In the genomic region with DNA sequence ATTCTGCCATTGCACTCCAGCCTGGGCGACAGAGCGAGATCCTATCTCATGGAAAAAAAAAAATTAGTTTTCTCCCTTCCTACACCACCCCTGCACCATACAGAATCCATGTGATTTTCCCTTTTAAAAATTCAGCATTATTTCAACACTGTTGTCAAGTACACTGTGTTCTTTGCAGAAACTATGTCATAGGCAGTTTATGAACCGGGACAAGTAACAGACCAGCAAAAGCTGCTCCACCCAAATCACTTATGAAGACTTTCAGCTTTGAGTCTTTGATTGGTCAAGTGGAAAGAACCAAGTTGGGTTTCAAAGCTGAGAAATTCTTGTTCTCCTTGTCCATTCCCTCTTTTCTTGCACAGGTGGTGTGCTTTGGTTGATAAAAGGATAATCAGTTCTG, we compare ENCODE assay signal across 17 cellular contexts.
DNase-seq lines count a peak whose midpoint lies in the region; ATAC-seq, FAIRE-seq and TF ChIP-seq lines count a peak whose summit lies in the region.
"Had no signal": no experiment of that assay in that cellular context is flagged by ENCODE, and none has a peak within 500 bp of the region (broad histone marks: within the 10 kb centered on the region; RNA-seq: fewer than 3 reads in every experiment).

No MANE protein-coding gene starts in this region.

- H3K36me3 ChIP-seq in bronchial epithelial cell (ENCODE audit: control insufficient read depth, insufficient read depth, low read length): no peaks in the 10 kb centered on the region
- no peaks in the 10 kb centered on the region for H3K36me3 ChIP-seq in hepatocyte (replicated peaks; ENCODE audit: insufficient read depth, low read depth)
- no peaks in the 10 kb centered on the region for H3K36me3 ChIP-seq in suprapubic skin
- no peaks in the 10 kb centered on the region for H3K36me3 ChIP-seq in trophoblast cell (ENCODE audit: control insufficient read depth in 1 of 2, insufficient read depth in 2 of 2, low read length in 2 of 2)
- H3K36me3 ChIP-seq: neutrophil, WERI-Rb-1 had no signal

- H2BK120ac ChIP-seq in trophoblast cell (ENCODE audit: insufficient read depth, low read length, poor library complexity): no peak overlapping the region

- H3K18ac ChIP-seq in trophoblast cell (ENCODE audit: low read length): no peak overlapping the region

- H4K12ac ChIP-seq in trophoblast cell (ENCODE audit: low read depth, low read length): no peak overlapping the region

- ATAC-seq in Right ventricle myocardium inferior: peak; percentile 63
- ATAC-seq: mucosa of descending colon, SK-N-SH treated with all-trans-retinoic acid at 6 μM for 48 hours had no signal

- H3K79me1 ChIP-seq in trophoblast cell (ENCODE audit: low read length): no peaks in the 10 kb centered on the region

- H3K14ac ChIP-seq in trophoblast cell (ENCODE audit: low read length): no peak overlapping the region

- DNase-seq in Right ventricle myocardium inferior (ENCODE audit: missing footprints) (no peak), cardiac septum (ENCODE audit: low spot score) (no peak), bronchial epithelial cell (ENCODE audit: low read depth) (no peak), hepatocyte (ENCODE audit: low spot score) (no peak), suprapubic skin (ENCODE audit: low spot score in 2 of 2) (no peak), trophoblast cell (no peak), NCI-H2227 treated with DMSO at 0.1 percent for 48 hours (lab: John Stamatoyannopoulos, UW) (no peak)
- no peak for DNase-seq in activated CD8-positive, alpha-beta memory T cell treated with anti-CD3 and anti-CD28 coated beads for 24 hours
- DNase-seq: activated T-cell treated with anti-CD3 and anti-CD28 coated beads, Interleukin-2, amount 50 U/mL, for 4 hours; CD4-positive, CD25-positive, alpha-beta regulatory T cell; glutamatergic neuron; mucosa of descending colon; NCI-H510A; RPMI8226; WERI-Rb-1 had no signal

- no peaks in the 10 kb centered on the region for H3K27me3 ChIP-seq in bronchial epithelial cell (ENCODE audit: control insufficient read depth, insufficient read depth, low read length)
- H3K27me3 ChIP-seq in hepatocyte: no peaks in the 10 kb centered on the region
- no peaks in the 10 kb centered on the region for H3K27me3 ChIP-seq in suprapubic skin
- H3K27me3 ChIP-seq in trophoblast cell (ENCODE audit: insufficient read depth, low read length): no peaks in the 10 kb centered on the region
- H3K27me3 ChIP-seq: neutrophil had no signal

- intact Hi-C loops in Right ventricle myocardium inferior (cut with DNase I): no loop called here
- intact Hi-C loops in cardiac septum (cut with DNase I): no loop called here

- H2BK12ac ChIP-seq in trophoblast cell (ENCODE audit: low read length): no peak overlapping the region

- no peak for TF ChIP-seq POLR2A in suprapubic skin (IDR thresholded peaks at IDR 0.05)

- H3K27ac ChIP-seq in hepatocyte (peak overlapping the region; percentile 31), suprapubic skin (peak overlapping the region; percentile 62), trophoblast cell (ENCODE audit: low read depth, low read length) (no peak overlapping the region)
- H3K27ac ChIP-seq: neutrophil, WERI-Rb-1 had no signal

- H4K91ac ChIP-seq in trophoblast cell (ENCODE audit: low read depth, low read length): no peak overlapping the region

- H2AFZ ChIP-seq in hepatocyte (no peak overlapping the region), trophoblast cell (ENCODE audit: insufficient read depth, low read length, poor library complexity) (no peak overlapping the region)

- no peaks in the 10 kb centered on the region for H4K20me1 ChIP-seq in hepatocyte (ENCODE audit: insufficient read depth, poor library complexity, severe bottlenecking)

- H2BK5ac ChIP-seq in trophoblast cell (ENCODE audit: low read depth, low read length, poor library complexity): no peak overlapping the region

- H3K9me3 ChIP-seq in hepatocyte (ENCODE audit: low read depth): no peaks in the 10 kb centered on the region
- H3K9me3 ChIP-seq in suprapubic skin: no peaks in the 10 kb centered on the region
- H3K9me3 ChIP-seq in trophoblast cell (ENCODE audit: insufficient read depth, low read depth, low read length): no peaks in the 10 kb centered on the region
- H3K9me3 ChIP-seq: mucosa of descending colon, neutrophil had no signal

- no peak overlapping the region for H3K23ac ChIP-seq in trophoblast cell (ENCODE audit: low read length)

- no peak overlapping the region for H4K8ac ChIP-seq in trophoblast cell (ENCODE audit: low read depth, low read length)

- H3K4me2 ChIP-seq in hepatocyte (no peak overlapping the region), trophoblast cell (ENCODE audit: low read length) (no peak overlapping the region)

- H3K9me2 ChIP-seq in hepatocyte (replicated peaks; ENCODE audit: insufficient read depth): no peaks in the 10 kb centered on the region

- no peak overlapping the region for H3K9ac ChIP-seq in trophoblast cell (ENCODE audit: low read length)

- no peak overlapping the region for H3K4ac ChIP-seq in trophoblast cell (ENCODE audit: low read depth, low read length)

- no peak overlapping the region for H3K4me3 ChIP-seq in bronchial epithelial cell (ENCODE audit: low read depth, low read length)
- H3K4me3 ChIP-seq in hepatocyte: no peak overlapping the region
- no peak overlapping the region for H3K4me3 ChIP-seq in suprapubic skin
- no peak overlapping the region for H3K4me3 ChIP-seq in trophoblast cell (ENCODE audit: low read depth, low read length)
- H3K4me3 ChIP-seq: mucosa of descending colon had no signal

- WGBS in hepatocyte (ENCODE audit: low lambda C conversion rate, missing lambda C conversion rate): 75% methylated on average over 3 of the region's 3 CpGs
- WGBS in suprapubic skin: 70% methylated on average over 3 of the region's 3 CpGs
- WGBS in trophoblast cell (ENCODE audit: extremely low coverage, insufficient coverage, insufficient read length): no CpG with 5 or more reads among the region's 3 CpGs

- no peak overlapping the region for H2AK5ac ChIP-seq in trophoblast cell (ENCODE audit: low read length)

- FAIRE-seq in bronchial epithelial cell (lab: Jason Lieb, UNC): peak; percentile 83

- TF ChIP-seq EP300 in suprapubic skin (IDR thresholded peaks at IDR 0.05): no peak

- H3K4me1 ChIP-seq in hepatocyte (ENCODE audit: insufficient read depth) (peaks cover 4% of the 10 kb centered on the region), suprapubic skin (peaks cover 9% of the 10 kb centered on the region), trophoblast cell (ENCODE audit: control insufficient read depth in 1 of 2, insufficient read depth in 2 of 2, low read length in 2 of 2) (peaks cover 5% of the 10 kb centered on the region in 2 experiments)

- H3K79me2 ChIP-seq in hepatocyte (no peaks in the 10 kb centered on the region), trophoblast cell (ENCODE audit: control insufficient read depth, insufficient read depth, low read length, poor library complexity) (no peaks in the 10 kb centered on the region)

- TF ChIP-seq CTCF in bronchial epithelial cell (IDR thresholded peaks at IDR 0.05; ENCODE audit: insufficient read depth, low read length, severe bottlenecking) (no peak), hepatocyte (IDR thresholded peaks at IDR 0.05; ENCODE audit: poor library complexity) (no peak), suprapubic skin (IDR thresholded peaks at IDR 0.05) (no peak)
